8 cellular contexts compared by ENCODE assay signal in genomic region chr11:119196833-119197483, GRCh38. TPM values are rescaled to one million over a fixed set of nuclear protein-coding genes. Genes with fewer than 3 reads are reported as not detected.
DNase-seq lines count a peak whose midpoint lies in the region; ATAC-seq and TF ChIP-seq lines count a peak whose summit lies in the region.

No MANE protein-coding gene starts in this region.

- H3K79me2 ChIP-seq in osteoblast (ENCODE audit: insufficient read depth, low read length), result no peaks in the 10 kb centered on the region

- no peak overlapping the region for H3K4me3 ChIP-seq in osteoblast (ENCODE audit: insufficient read depth, low read length)

- peak; percentile 60 for ATAC-seq in GM21360 (IDR thresholded peaks at IDR 0.05; ENCODE audit: unreplicated experiment)

- H4K20me1 ChIP-seq in osteoblast (ENCODE audit: insufficient read depth, low read length), result no peaks in the 10 kb centered on the region

- no peak overlapping the region for H2AFZ ChIP-seq in osteoblast (ENCODE audit: low read length)

- H3K27me3 ChIP-seq in osteoblast (ENCODE audit: insufficient read depth, low read length), result no peaks in the 10 kb centered on the region

- H3K9me3 ChIP-seq in osteoblast (ENCODE audit: low read depth, low read length), result no peaks in the 10 kb centered on the region

- DNase-seq in AML-193 (lab: John Stamatoyannopoulos, UW) (peak; percentile 95 to 96), NAMALWA (ENCODE audit: low spot score) (peak; percentile 92), SHP77 treated with DMSO at 0.1 percent for 48 hours (lab: John Stamatoyannopoulos, UW) (peak; percentile 77), foreskin melanocyte (peak; percentile 46), osteoblast (ENCODE audit: insufficient read length, low spot score, missing footprints) (peak; percentile 93), ureter (ENCODE audit: low spot score) (peak; percentile 78)
- DNase-seq in activated T-helper 9 cell treated with anti-CD3 and anti-CD28 coated beads, Interleukin-2, amount 50 U/mL, for 16 hours (ENCODE audit: low read depth), result peak; percentile 25

- H3K36me3 ChIP-seq in osteoblast (ENCODE audit: insufficient read depth, low read length), result no peaks in the 10 kb centered on the region

- TF ChIP-seq CTCF in osteoblast (IDR thresholded peaks at IDR 0.05; ENCODE audit: extremely low read depth, low read depth, low read length), result peak; percentile 85

- no peak overlapping the region for H3K4me2 ChIP-seq in osteoblast (ENCODE audit: insufficient read depth, low read length)

- no peaks in the 10 kb centered on the region for H3K4me1 ChIP-seq in osteoblast (ENCODE audit: insufficient read depth, low read length)

- no peak overlapping the region for H3K27ac ChIP-seq in osteoblast (ENCODE audit: low read depth, low read length)

RNA-seq across cellular contexts. Expression of gene CBL, which starts 9.2 kb away (rescaled TPM):
- total RNA-seq in osteoblast (9.0 and 9.7 TPM in 2 replicates), ureter (17.9 TPM)

RNA-seq across cellular contexts. Expression of gene NHERF4, which starts 11.7 kb away (rescaled TPM):
- not detected in 2 replicates for total RNA-seq in osteoblast
- total RNA-seq in ureter, result 1.7 TPM

RNA-seq across cellular contexts. Expression of gene NLRX1, which starts 28.4 kb away (rescaled TPM):
- total RNA-seq in osteoblast, result 24.2 and 29.7 TPM in 2 replicates
- 31.5 TPM for total RNA-seq in ureter

RNA-seq across cellular contexts. Expression of gene ABCG4, which starts 48.1 kb away (rescaled TPM):
- total RNA-seq in osteoblast, result under 0.01 TPM in 1 of 2 replicates, not detected in the other
- total RNA-seq in ureter, result 0.42 TPM

Comparison
In these comparisons a context has a peak if more than half of its experiments do, and no peak if none do; other contexts are left out.
1. DNase-seq: peak in every context shown above with its lines; median percentile 96 in AML-193; 93 in osteoblast; 92 in NAMALWA; 78 in ureter; 77 in SHP77 treated with DMSO at 0.1 percent for 48 hours; 46 in foreskin melanocyte; 25 in activated T-helper 9 cell treated with anti-CD3 and anti-CD28 coated beads, Interleukin-2, amount 50 U/mL, for 16 hours.